18 cellular contexts compared by ENCODE assay signal in genomic region chr16:77677129-77677528, GRCh38. TPM values are rescaled to one million over a fixed set of nuclear protein-coding genes. Genes with fewer than 3 reads are reported as not detected.
DNase-seq lines count a peak whose midpoint lies in the region; TF ChIP-seq lines count a peak whose summit lies in the region.
"Had no signal": no experiment of that assay in that cellular context is flagged by ENCODE, and none has a peak within 500 bp of the region (broad histone marks: within the 10 kb centered on the region; RNA-seq: fewer than 3 reads in every experiment).

No MANE protein-coding gene starts in this region.

- no peak overlapping the region for H3K4me3 ChIP-seq in NB4 (ENCODE audit: low read depth, low read length)
- no peak overlapping the region for H3K4me3 ChIP-seq in vagina
- no peak overlapping the region for H3K4me3 ChIP-seq in brain microvascular endothelial cell (ENCODE audit: low read depth, low read length)
- H3K4me3 ChIP-seq: K562, SJSA1 had no signal

- TF ChIP-seq CTCF in NB4 (IDR thresholded peaks at IDR 0.05; ENCODE audit: low read depth, low read length) (no peak), vagina (IDR thresholded peaks at IDR 0.05) (no peak), brain microvascular endothelial cell (IDR thresholded peaks at IDR 0.05; ENCODE audit: low read depth, low read length, missing control alignments) (no peak)

- H3K27me3 ChIP-seq in vagina (no peaks in the 10 kb centered on the region), brain microvascular endothelial cell (replicated peaks) (no peaks in the 10 kb centered on the region)
- H3K27me3 ChIP-seq: SJSA1 had no signal

- DNase-seq in NOMO-1 treated with DMSO at 0.1 percent for 48 hours (lab: John Stamatoyannopoulos, UW; ENCODE audit: unreplicated experiment) (peak; percentile 11), NOMO-1 (lab: John Stamatoyannopoulos, UW; ENCODE audit: unreplicated experiment in 2 of 2) (no peak), NB4 (ENCODE audit: low read depth) (peak; percentile 37), epithelial cell of prostate (ENCODE audit: low read depth, low spot score) (peak; percentile 10), vagina (ENCODE audit: extremely low spot score in 2 of 2) (no peak), NCI-H146 treated with DMSO at 0.1 percent for 48 hours (lab: John Stamatoyannopoulos, UW; ENCODE audit: unreplicated experiment) (no peak), brain microvascular endothelial cell (no peak), superior temporal gyrus (ENCODE audit: extremely low spot score) (no peak)
- DNase-seq: 8988T; Calu3; CD4-positive, CD25-positive, alpha-beta regulatory T cell; DMS79; NCI-H1105 treated with DMSO at 0.1 percent for 48 hours; NCI-H1930; NCI-H2171 treated with DMSO at 0.1 percent for 48 hours; NCI-H774 had no signal

- TF ChIP-seq POLR2A in NB4 (IDR thresholded peaks at IDR 0.05; ENCODE audit: extremely low read depth, insufficient read length): no peak
- TF ChIP-seq POLR2A in vagina (IDR thresholded peaks at IDR 0.05): no peak

- peaks cover 4% of the 10 kb centered on the region for H3K4me1 ChIP-seq in vagina

- H3K27ac ChIP-seq in epithelial cell of prostate (no peak overlapping the region), vagina (peak overlapping the region; percentile 19), brain microvascular endothelial cell (no peak overlapping the region)
- H3K27ac ChIP-seq: SJSA1 had no signal

- intact Hi-C loops in vagina (cut with DNase I): loop anchor here (5.0 to 10.0 kb wide), 2 partner anchors 295 to 328 kb away; no protein-coding TSS in a partner anchor

- in situ Hi-C loops in brain microvascular endothelial cell (cut with HindIII; ENCODE audit: low pct_ligation_motif_present, low sequenced_read_pairs): loop anchor here (25.0 kb wide), 1 partner anchor 285 kb away; no protein-coding TSS in a partner anchor

- no peaks in the 10 kb centered on the region for H3K36me3 ChIP-seq in vagina
- no peaks in the 10 kb centered on the region for H3K36me3 ChIP-seq in brain microvascular endothelial cell (replicated peaks)
- H3K36me3 ChIP-seq: SJSA1 had no signal

- no peaks in the 10 kb centered on the region for H3K9me3 ChIP-seq in vagina
- H3K9me3 ChIP-seq: SJSA1 had no signal

RNA-seq across cellular contexts. Expression of gene NUDT7, which starts 45.2 kb away (rescaled TPM):
- total RNA-seq in vagina: 3.4 TPM

Comparison
In these comparisons a context has a peak if more than half of its experiments do, and no peak if none do; other contexts are left out.
1. DNase-seq: peak in NOMO-1 treated with DMSO at 0.1 percent for 48 hours (single experiment), NB4 (single experiment) and epithelial cell of prostate (single experiment); none in NOMO-1 (0 of 2), vagina (0 of 2), NCI-H146 treated with DMSO at 0.1 percent for 48 hours (single experiment), brain microvascular endothelial cell (single experiment) and superior temporal gyrus (single experiment).